In the genomic region with DNA sequence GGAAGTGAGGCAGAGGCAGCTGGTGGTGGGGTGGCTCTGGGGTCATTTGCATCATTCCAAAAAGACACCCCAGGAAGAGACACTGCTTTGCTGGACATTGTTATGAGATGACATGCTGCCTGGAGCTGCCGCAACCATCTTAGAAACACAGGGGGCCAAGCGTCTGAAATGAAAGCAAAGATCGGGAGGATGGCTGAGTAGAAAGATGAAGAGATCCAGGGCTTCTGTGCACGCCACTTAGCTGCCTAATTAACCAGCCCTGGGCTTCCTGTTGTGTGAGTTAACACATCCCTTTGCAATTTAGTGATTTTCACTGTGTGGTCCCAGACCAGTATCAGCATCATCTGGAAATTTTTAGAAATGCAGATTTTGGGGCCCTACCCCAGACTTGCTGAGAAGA, we compare ENCODE assay signal across 3 cellular contexts.
TF ChIP-seq lines count a peak whose summit lies in the region.

No MANE protein-coding gene starts in this region.

TF ChIP-seq in SK-N-SH treated with all-trans-retinoic acid at 6 μM for 48 hours, 23 proteins besides CTCF, POLR2A, EP300 and RAD21 (continued from another document):
- TF ChIP-seq, protein P1, sequence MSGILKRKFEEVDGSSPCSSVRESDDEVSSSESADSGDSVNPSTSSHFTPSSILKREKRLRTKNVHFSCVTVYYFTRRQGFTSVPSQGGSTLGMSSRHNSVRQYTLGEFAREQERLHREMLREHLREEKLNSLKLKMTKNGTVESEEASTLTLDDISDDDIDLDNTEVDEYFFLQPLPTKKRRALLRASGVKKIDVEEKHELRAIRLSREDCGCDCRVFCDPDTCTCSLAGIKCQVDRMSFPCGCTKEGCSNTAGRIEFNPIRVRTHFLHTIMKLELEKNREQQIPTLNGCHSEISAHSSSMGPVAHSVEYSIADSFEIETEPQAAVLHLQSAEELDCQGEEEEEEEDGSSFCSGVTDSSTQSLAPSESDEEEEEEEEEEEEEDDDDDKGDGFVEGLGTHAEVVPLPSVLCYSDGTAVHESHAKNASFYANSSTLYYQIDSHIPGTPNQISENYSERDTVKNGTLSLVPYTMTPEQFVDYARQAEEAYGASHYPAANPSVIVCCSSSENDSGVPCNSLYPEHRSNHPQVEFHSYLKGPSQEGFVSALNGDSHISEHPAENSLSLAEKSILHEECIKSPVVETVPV (CRISPR knock-in tag; IDR thresholded peaks at IDR 0.05): no peak
- TF ChIP-seq ZNF565 (CRISPR knock-in tag; conservative IDR thresholded peaks at IDR 0.05; ENCODE audit: low read depth) (no peak), ISL1 (CRISPR knock-in tag; IDR thresholded peaks at IDR 0.05) (no peak), BACH2 (CRISPR knock-in tag; IDR thresholded peaks at IDR 0.05; ENCODE audit: borderline replicate concordance) (no peak)

TF ChIP-seq in SK-N-SH, 30 proteins besides CTCF, POLR2A, EP300 and RAD21 (continued from another document):
- TF ChIP-seq, protein P2, sequence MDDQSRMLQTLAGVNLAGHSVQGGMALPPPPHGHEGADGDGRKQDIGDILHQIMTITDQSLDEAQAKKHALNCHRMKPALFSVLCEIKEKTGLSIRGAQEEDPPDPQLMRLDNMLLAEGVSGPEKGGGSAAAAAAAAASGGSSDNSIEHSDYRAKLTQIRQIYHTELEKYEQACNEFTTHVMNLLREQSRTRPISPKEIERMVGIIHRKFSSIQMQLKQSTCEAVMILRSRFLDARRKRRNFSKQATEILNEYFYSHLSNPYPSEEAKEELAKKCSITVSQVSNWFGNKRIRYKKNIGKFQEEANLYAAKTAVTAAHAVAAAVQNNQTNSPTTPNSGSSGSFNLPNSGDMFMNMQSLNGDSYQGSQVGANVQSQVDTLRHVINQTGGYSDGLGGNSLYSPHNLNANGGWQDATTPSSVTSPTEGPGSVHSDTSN (IDR thresholded peaks at IDR 0.05): no peak
- TF ChIP-seq GATA2 (CRISPR knock-in tag; IDR thresholded peaks at IDR 0.05): no peak
- no peak for TF ChIP-seq TCF12 (IDR thresholded peaks at IDR 0.05)
- no peak for TF ChIP-seq CHD2 (IDR thresholded peaks at IDR 0.05; ENCODE audit: low read length, partially characterized antibody)
- no peak for TF ChIP-seq ELF1 (IDR thresholded peaks at IDR 0.05)
- TF ChIP-seq NRF1 (IDR thresholded peaks at IDR 0.05; ENCODE audit: low read depth, low read length): no peak
- TF ChIP-seq RXRA (IDR thresholded peaks at IDR 0.05; ENCODE audit: borderline replicate concordance, low read depth): no peak
- TF ChIP-seq MEF2A (IDR thresholded peaks at IDR 0.05; ENCODE audit: borderline replicate concordance, low read depth): no peak
- TF ChIP-seq, protein P3, sequence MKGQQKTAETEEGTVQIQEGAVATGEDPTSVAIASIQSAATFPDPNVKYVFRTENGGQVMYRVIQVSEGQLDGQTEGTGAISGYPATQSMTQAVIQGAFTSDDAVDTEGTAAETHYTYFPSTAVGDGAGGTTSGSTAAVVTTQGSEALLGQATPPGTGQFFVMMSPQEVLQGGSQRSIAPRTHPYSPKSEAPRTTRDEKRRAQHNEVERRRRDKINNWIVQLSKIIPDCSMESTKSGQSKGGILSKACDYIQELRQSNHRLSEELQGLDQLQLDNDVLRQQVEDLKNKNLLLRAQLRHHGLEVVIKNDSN (IDR thresholded peaks at IDR 0.05; ENCODE audit: borderline replicate concordance, low read depth): no peak
- TF ChIP-seq FOSL2 (IDR thresholded peaks at IDR 0.05; ENCODE audit: borderline replicate concordance, low read depth): no peak
- TF ChIP-seq, protein P4, sequence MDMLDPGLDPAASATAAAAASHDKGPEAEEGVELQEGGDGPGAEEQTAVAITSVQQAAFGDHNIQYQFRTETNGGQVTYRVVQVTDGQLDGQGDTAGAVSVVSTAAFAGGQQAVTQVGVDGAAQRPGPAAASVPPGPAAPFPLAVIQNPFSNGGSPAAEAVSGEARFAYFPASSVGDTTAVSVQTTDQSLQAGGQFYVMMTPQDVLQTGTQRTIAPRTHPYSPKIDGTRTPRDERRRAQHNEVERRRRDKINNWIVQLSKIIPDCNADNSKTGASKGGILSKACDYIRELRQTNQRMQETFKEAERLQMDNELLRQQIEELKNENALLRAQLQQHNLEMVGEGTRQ (IDR thresholded peaks at IDR 0.05; ENCODE audit: borderline replicate concordance, low read depth, low read length): no peak

TF ChIP-seq in WTC11, 78 proteins besides CTCF, POLR2A, EP300 and RAD21:
- TF ChIP-seq, protein P5, sequence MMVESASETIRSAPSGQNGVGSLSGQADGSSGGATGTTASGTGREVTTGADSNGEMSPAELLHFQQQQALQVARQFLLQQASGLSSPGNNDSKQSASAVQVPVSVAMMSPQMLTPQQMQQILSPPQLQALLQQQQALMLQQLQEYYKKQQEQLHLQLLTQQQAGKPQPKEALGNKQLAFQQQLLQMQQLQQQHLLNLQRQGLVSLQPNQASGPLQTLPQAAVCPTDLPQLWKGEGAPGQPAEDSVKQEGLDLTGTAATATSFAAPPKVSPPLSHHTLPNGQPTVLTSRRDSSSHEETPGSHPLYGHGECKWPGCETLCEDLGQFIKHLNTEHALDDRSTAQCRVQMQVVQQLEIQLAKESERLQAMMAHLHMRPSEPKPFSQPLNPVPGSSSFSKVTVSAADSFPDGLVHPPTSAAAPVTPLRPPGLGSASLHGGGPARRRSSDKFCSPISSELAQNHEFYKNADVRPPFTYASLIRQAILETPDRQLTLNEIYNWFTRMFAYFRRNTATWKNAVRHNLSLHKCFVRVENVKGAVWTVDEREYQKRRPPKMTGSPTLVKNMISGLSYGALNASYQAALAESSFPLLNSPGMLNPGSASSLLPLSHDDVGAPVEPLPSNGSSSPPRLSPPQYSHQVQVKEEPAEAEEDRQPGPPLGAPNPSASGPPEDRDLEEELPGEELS (CRISPR knock-in tag; IDR thresholded peaks at IDR 0.05): no peak
